Comparison of ENCODE assay signal across 1 cellular context in the genomic region with DNA sequence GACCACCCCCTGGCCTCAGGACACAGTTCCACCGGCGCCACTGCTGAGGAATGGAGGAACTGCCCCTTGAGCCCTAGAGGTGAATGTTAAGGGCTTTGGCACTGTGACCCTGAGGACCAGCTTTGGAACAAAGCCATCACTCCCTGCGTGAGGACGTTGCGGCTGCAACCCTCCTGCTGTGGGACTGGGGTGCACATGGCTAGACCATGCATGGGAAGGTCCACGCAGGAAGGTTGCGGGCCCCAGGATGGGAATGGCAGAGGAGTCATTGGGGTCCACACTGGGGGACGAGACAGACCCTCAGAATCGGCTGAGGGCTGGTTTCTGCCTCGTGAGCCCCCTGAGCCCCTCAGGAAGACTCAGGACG.
TF ChIP-seq lines count a peak whose summit lies in the region.

No MANE protein-coding gene starts in this region.

TF ChIP-seq in H1, 55 proteins besides CTCF, POLR2A, EP300 and RAD21:
- no peak for TF ChIP-seq TCF12 (IDR thresholded peaks at IDR 0.05; ENCODE audit: low read depth, low read length)
TF ChIP-seq in H1: peak in this region for 0.
